In genomic region chr2:31234690-31235503, GRCh38 we compare ENCODE assay signal across 8 cellular contexts. TPM values are rescaled to one million over a fixed set of nuclear protein-coding genes. Genes with fewer than 3 reads are reported as not detected.
DNase-seq lines count a peak whose midpoint lies in the region; ATAC-seq and TF ChIP-seq lines count a peak whose summit lies in the region.

No MANE protein-coding gene starts in this region.

- peak overlapping the region in 2 of 3 donors; percentile 43 to 45 for H3K27ac ChIP-seq in right lobe of liver
- H3K27ac ChIP-seq in thoracic aorta = peak overlapping the region; percentile 76 to 83

- peak overlapping the region; percentile 70 for H3K4me3 ChIP-seq in astrocyte of the spinal cord (ENCODE audit: low read depth, low read length)
- peak overlapping the region; percentile 48 to 64 (median 53) for H3K4me3 ChIP-seq in right lobe of liver
- peak overlapping the region; percentile 87 for H3K4me3 ChIP-seq in thoracic aorta

- peak overlapping the region; percentile 70 for H3K4me3 Mint-ChIP-seq in T-helper 2 cell treated with Interferon-gamma antibody and Interleukin-4, amounts not matched to agents 5 μg/mL and 100 μg/mL, for 36 hours

- H3K27me3 Mint-ChIP-seq in T-helper 2 cell treated with Interferon-gamma antibody and Interleukin-4, amounts not matched to agents 5 μg/mL and 100 μg/mL, for 36 hours (ENCODE audit: low read depth) = peaks cover 15% of the 10 kb centered on the region

- H3K27me3 ChIP-seq in right lobe of liver (no peaks in the 10 kb centered on the region), thoracic aorta (replicated peaks; ENCODE audit: insufficient read depth) (no peaks in the 10 kb centered on the region)

- in situ Hi-C loops in astrocyte of the spinal cord (cut with HindIII; ENCODE audit: low sequenced_read_pairs) = no loop called here

- H3K36me3 ChIP-seq in right lobe of liver = no peaks in the 10 kb centered on the region
- H3K36me3 ChIP-seq in thoracic aorta = no peaks in the 10 kb centered on the region

- H3K9me3 Mint-ChIP-seq in T-helper 2 cell treated with Interferon-gamma antibody and Interleukin-4, amounts not matched to agents 5 μg/mL and 100 μg/mL, for 36 hours = no peaks in the 10 kb centered on the region

- intact Hi-C loops in right lobe of liver (cut with DNase I) = no loop called here

- no peak for DNase-seq in T-helper 2 cell treated with Interferon-gamma antibody and Interleukin-4, amounts not matched to agents 5 μg/mL and 100 μg/mL, for 36 hours (ENCODE audit: low spot score)
- no peak for DNase-seq in T-helper 2 cell
- no peak for DNase-seq in astrocyte of the spinal cord (ENCODE audit: low read depth, low spot score)
- peak in 1 of 3 donors; percentile 15 for DNase-seq in right lobe of liver
- DNase-seq in thoracic aorta (ENCODE audit: low spot score) = no peak

- no peak for ATAC-seq in right lobe of liver
- ATAC-seq in thoracic aorta (ENCODE audit: insufficient number of reproducible peaks, low FRiP score, low read depth) = no peak
- no peak for ATAC-seq in HG03039 (IDR thresholded peaks at IDR 0.05; ENCODE audit: unreplicated experiment)
- ATAC-seq in HG03175 (IDR thresholded peaks at IDR 0.05; ENCODE audit: unreplicated experiment) = no peak
- no peak for ATAC-seq in HG03460 (IDR thresholded peaks at IDR 0.05; ENCODE audit: unreplicated experiment)

- peaks cover 0 to 7% (median 0%) of the 10 kb centered on the region in 4 donors for H3K4me1 ChIP-seq in right lobe of liver
- H3K4me1 ChIP-seq in thoracic aorta (ENCODE audit: control insufficient read depth in 1 of 2, low read depth in 2 of 2) = peaks cover 30 to 57% of the 10 kb centered on the region in 2 donors

- no peak for TF ChIP-seq POLR2A in right lobe of liver (IDR thresholded peaks at IDR 0.05)

- 29% methylated on average over 5 of the region's 17 CpGs for WGBS in right lobe of liver (ENCODE audit: insufficient coverage, low coverage, low lambda C conversion rate, missing lambda C conversion rate)

- no peak for TF ChIP-seq CTCF in astrocyte of the spinal cord (IDR thresholded peaks at IDR 0.05; ENCODE audit: low read depth, low read length)
- TF ChIP-seq CTCF in right lobe of liver (IDR thresholded peaks at IDR 0.05) = no peak
- TF ChIP-seq CTCF in thoracic aorta (IDR thresholded peaks at IDR 0.05) = no peak

- no peaks in the 10 kb centered on the region for H3K36me3 Mint-ChIP-seq in T-helper 2 cell treated with Interferon-gamma antibody and Interleukin-4, amounts not matched to agents 5 μg/mL and 100 μg/mL, for 36 hours (ENCODE audit: low read depth)

- H3K27ac Mint-ChIP-seq in T-helper 2 cell treated with Interferon-gamma antibody and Interleukin-4, amounts not matched to agents 5 μg/mL and 100 μg/mL, for 36 hours = no peak overlapping the region

- H3K9me3 ChIP-seq in right lobe of liver (no peaks in the 10 kb centered on the region), thoracic aorta (no peaks in the 10 kb centered on the region)

- H3K4me1 Mint-ChIP-seq in T-helper 2 cell treated with Interferon-gamma antibody and Interleukin-4, amounts not matched to agents 5 μg/mL and 100 μg/mL, for 36 hours (ENCODE audit: low read depth) = peaks cover 11% of the 10 kb centered on the region

RNA-seq across cellular contexts. Expression of gene EHD3, which starts 0.9 kb away (rescaled TPM):
- total RNA-seq in right lobe of liver (10 to 100 TPM in 1 of 6 experiments, 1 to 10 TPM in 5; 4.0 to 10.6 (median 7.6) TPM), thoracic aorta (10 to 100 TPM; 35.8 to 61.6 TPM)

RNA-seq across cellular contexts. Expression of gene CAPN14, which starts 17.6 kb away (rescaled TPM):
- total RNA-seq in right lobe of liver (under 1 TPM in 1 of 6 experiments, not detected in 5; 0.12 TPM), thoracic aorta (under 1 TPM in 1 of 2 donors, not detected in 1; 0.14 TPM)
